8 cellular contexts compared by ENCODE assay signal in the genomic region with DNA sequence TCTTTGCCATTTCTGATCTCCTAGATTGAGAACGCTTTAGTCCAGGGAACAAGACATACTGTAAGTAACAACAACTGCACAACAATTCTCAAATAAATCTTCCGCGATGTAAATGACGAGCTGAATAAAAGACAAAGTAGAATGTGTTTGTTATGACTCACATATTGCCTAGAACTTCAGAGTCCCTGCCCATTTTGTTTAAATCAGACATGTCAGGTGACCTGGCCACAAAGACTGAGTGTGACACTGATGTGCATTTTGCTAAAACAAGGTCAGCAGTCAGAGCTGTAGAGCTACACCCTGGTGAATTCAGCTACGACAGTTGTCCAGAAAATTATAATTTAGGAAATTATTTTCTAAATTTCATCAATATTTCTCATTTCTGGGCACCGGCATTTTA.
DNase-seq lines count a peak whose midpoint lies in the region; ATAC-seq lines count a peak whose summit lies in the region.

No MANE protein-coding gene starts in this region.

- DNase-seq in activated CD4-positive, CD25-positive, alpha-beta regulatory T cell (lab: John Stamatoyannopoulos, UW), result no peak
- peak in 4 of 5 donors; percentile 18 to 88 (median 23) for DNase-seq in T-helper 1 cell
- peak; percentile 55 to 57 (median 56) for DNase-seq in effector memory CD8-positive, alpha-beta T cell
- peak; percentile 35 to 73 for DNase-seq in stimulated activated effector memory CD8-positive, alpha-beta T cell treated with anti-CD3 and anti-CD28 coated beads, Interleukin-12 subunit alpha, Interleukin-12 subunit beta, amount 100 ng/mL, for 72 hours (ENCODE audit: low spot score in 2 of 2)
- no peak for DNase-seq in iPS-NIHi7 (ENCODE audit: extremely low spot score)
- DNase-seq in Right ventricle myocardium inferior (ENCODE audit: missing footprints), result no peak

- H3K4me3 Mint-ChIP-seq in effector memory CD8-positive, alpha-beta T cell, result peak overlapping the region; percentile 74 to 79
- peak overlapping the region; percentile 69 for H3K4me3 Mint-ChIP-seq in stimulated activated effector memory CD8-positive, alpha-beta T cell treated with anti-CD3 and anti-CD28 coated beads, Interleukin-12 subunit alpha, Interleukin-12 subunit beta, amount 100 ng/mL, for 72 hours

- H3K27me3 Mint-ChIP-seq in effector memory CD8-positive, alpha-beta T cell, result no peaks in the 10 kb centered on the region

- intact Hi-C loops in Right ventricle myocardium inferior (cut with DNase I), result no loop called here

- peaks cover 38 to 54% of the 10 kb centered on the region in 2 donors for H3K4me1 Mint-ChIP-seq in effector memory CD8-positive, alpha-beta T cell (ENCODE audit: low read depth in 2 of 2)
- peaks cover 68% of the 10 kb centered on the region for H3K4me1 Mint-ChIP-seq in stimulated activated effector memory CD8-positive, alpha-beta T cell treated with anti-CD3 and anti-CD28 coated beads, Interleukin-12 subunit alpha, Interleukin-12 subunit beta, amount 100 ng/mL, for 72 hours

- H3K27ac Mint-ChIP-seq in effector memory CD8-positive, alpha-beta T cell, result peak overlapping the region; percentile 95 to 96
- peak overlapping the region; percentile 93 for H3K27ac Mint-ChIP-seq in stimulated activated effector memory CD8-positive, alpha-beta T cell treated with anti-CD3 and anti-CD28 coated beads, Interleukin-12 subunit alpha, Interleukin-12 subunit beta, amount 100 ng/mL, for 72 hours

- peaks cover 5% of the 10 kb centered on the region for H3K36me3 Mint-ChIP-seq in effector memory CD8-positive, alpha-beta T cell (ENCODE audit: insufficient read depth)
- H3K36me3 Mint-ChIP-seq in stimulated activated effector memory CD8-positive, alpha-beta T cell treated with anti-CD3 and anti-CD28 coated beads, Interleukin-12 subunit alpha, Interleukin-12 subunit beta, amount 100 ng/mL, for 72 hours, result no peaks in the 10 kb centered on the region

- no peaks in the 10 kb centered on the region for H3K9me3 Mint-ChIP-seq in effector memory CD8-positive, alpha-beta T cell
- no peaks in the 10 kb centered on the region for H3K9me3 Mint-ChIP-seq in stimulated activated effector memory CD8-positive, alpha-beta T cell treated with anti-CD3 and anti-CD28 coated beads, Interleukin-12 subunit alpha, Interleukin-12 subunit beta, amount 100 ng/mL, for 72 hours

- ATAC-seq in activated CD4-positive, CD25-positive, alpha-beta regulatory T cell treated with anti-CD3 and anti-CD28 coated beads, Interleukin-2, amount 50 U/mL, for 24 hours, result peak; percentile 73 to 89
- peak; percentile 95 for ATAC-seq in effector memory CD8-positive, alpha-beta T cell (replicated peaks)
- peak; percentile 99 for ATAC-seq in stimulated activated effector memory CD8-positive, alpha-beta T cell treated with anti-CD3 and anti-CD28 coated beads, Interleukin-12 subunit alpha, Interleukin-12 subunit beta, amount 100 ng/mL, for 72 hours
- ATAC-seq in Right ventricle myocardium inferior, result no peak
- no peak for ATAC-seq in GM21825 (IDR thresholded peaks at IDR 0.05; ENCODE audit: unreplicated experiment)

Comparison
In these comparisons a context has a peak if more than half of its experiments do, and no peak if none do; other contexts are left out.
1. ATAC-seq: peak in activated CD4-positive, CD25-positive, alpha-beta regulatory T cell treated with anti-CD3 and anti-CD28 coated beads, Interleukin-2, amount 50 U/mL, for 24 hours (2 of 2), effector memory CD8-positive, alpha-beta T cell (single experiment) and stimulated activated effector memory CD8-positive, alpha-beta T cell treated with anti-CD3 and anti-CD28 coated beads, Interleukin-12 subunit alpha, Interleukin-12 subunit beta, amount 100 ng/mL, for 72 hours (single experiment); none in Right ventricle myocardium inferior (single experiment) and GM21825 (single experiment).
2. DNase-seq: peak in T-helper 1 cell (4 of 5), effector memory CD8-positive, alpha-beta T cell (3 of 3) and stimulated activated effector memory CD8-positive, alpha-beta T cell treated with anti-CD3 and anti-CD28 coated beads, Interleukin-12 subunit alpha, Interleukin-12 subunit beta, amount 100 ng/mL, for 72 hours (2 of 2); none in activated CD4-positive, CD25-positive, alpha-beta regulatory T cell (0 of 4), iPS-NIHi7 (single experiment) and Right ventricle myocardium inferior (single experiment).